ENCODE assay signal across 20 cellular contexts in genomic region chr5:132335402-132335801, GRCh38. TPM values are rescaled to one million over a fixed set of nuclear protein-coding genes. Genes with fewer than 3 reads are reported as not detected.
"Had no signal": no experiment of that assay in that cellular context is flagged by ENCODE, and none has a peak within 500 bp of the region (broad histone marks: within the 10 kb centered on the region; RNA-seq: fewer than 3 reads in every experiment).

No MANE protein-coding gene starts in this region.

- H3K9me3 ChIP-seq: esophagus muscularis mucosa, gastroesophageal sphincter, heart left ventricle, ovary, stomach, testis, tibial artery, upper lobe of left lung had no signal

- H3K27me3 ChIP-seq: dorsolateral prefrontal cortex, esophagus muscularis mucosa, foreskin keratinocyte, gastroesophageal sphincter, heart left ventricle, ovary, stomach, testis, tibial artery, upper lobe of left lung had no signal

- H3K4me1 ChIP-seq: esophagus muscularis mucosa, gastroesophageal sphincter, heart left ventricle, stomach, testis, tibial artery, upper lobe of left lung had no signal

- H3K36me3 ChIP-seq: ovary had no signal

- H3K4me3 ChIP-seq: dorsolateral prefrontal cortex, esophagus muscularis mucosa, gastroesophageal sphincter, heart left ventricle, ovary, stomach, testis, tibial artery, upper lobe of left lung had no signal

- H3K27ac ChIP-seq: dorsolateral prefrontal cortex, esophagus muscularis mucosa, foreskin keratinocyte, gastroesophageal sphincter, heart left ventricle, ovary, stomach, testis, tibial artery, upper lobe of left lung had no signal

- DNase-seq: central memory CD4-positive, alpha-beta T cell; dorsolateral prefrontal cortex; effector CD4-positive, alpha-beta T cell; endodermal cell; heart left ventricle; hippocampal formation; islet precursor cell; occipital lobe; ovary; stimulated activated CD4-positive, alpha-beta T cell treated with anti-CD3 and anti-CD28 coated beads, Interleukin-2, amount 100 ng/mL, for 24 hours; stimulated activated CD4-positive, alpha-beta T cell treated with anti-CD3 and anti-CD28 coated beads, Interleukin-4, amount 100 ng/mL, for 24 hours; stimulated activated naive CD4-positive, alpha-beta T cell treated with Interleukin-2 at 50 U/mL for 16 hours; stomach; testis; tibial artery; upper lobe of left lung had no signal

RNA-seq across cellular contexts. Expression of gene SLC22A4, which starts 41.2 kb away (rescaled TPM):
- total RNA-seq: naive thymus-derived CD8-positive, alpha-beta T cell had no signal
- polyA plus RNA-seq: naive thymus-derived CD8-positive, alpha-beta T cell had no signal
